ENCODE assay signal across 19 cellular contexts in genomic region chr20:36170542-36171215, GRCh38. TPM values are rescaled to one million over a fixed set of nuclear protein-coding genes. Genes with fewer than 3 reads are reported as not detected.
"Had no signal": no experiment of that assay in that cellular context is flagged by ENCODE, and none has a peak within 500 bp of the region (broad histone marks: within the 10 kb centered on the region; RNA-seq: fewer than 3 reads in every experiment).

No MANE protein-coding gene starts in this region.

- H3K4me3 Mint-ChIP-seq: activated B cell treated with CpG ODN at 0.5 μM for 24 hours; activated CD4-positive, alpha-beta T cell treated with anti-CD3 and anti-CD28 coated beads, Interleukin-2, amount 10 ng/mL, durations not matched to agents 24 days and 14 days; activated CD8-positive, alpha-beta T cell treated with anti-CD3 and anti-CD28 coated beads, Interleukin-2, amount 10 ng/mL, durations not matched to agents 7 days and 5 days; activated naive CD4-positive, alpha-beta T cell treated with anti-CD3 and anti-CD28 coated beads for 36 hours; activated naive CD8-positive, alpha-beta T cell treated with anti-CD3 and anti-CD28 coated beads, Interleukin-2, amount 50 U/mL, for 24 hours; activated T-cell treated with anti-CD3 and anti-CD28 coated beads, Interleukin-2, amount 50 U/mL, for 4 hours; dendritic cell treated with granulocyte-macrophage colony-stimulating factor and Interleukin-4, amounts not matched to agents 40 ng/mL and 50 ng/mL, for 4 days had no signal

- H3K27me3 ChIP-seq: ascending aorta, breast epithelium, esophagus muscularis mucosa, heart right ventricle had no signal

- H3K36me3 Mint-ChIP-seq: naive B cell had no signal

- H3K4me1 ChIP-seq: ascending aorta, breast epithelium had no signal

- H3K27me3 Mint-ChIP-seq: activated naive CD8-positive, alpha-beta T cell treated with anti-CD3 and anti-CD28 coated beads, Interleukin-2, amount 50 U/mL, for 24 hours had no signal

- H3K27ac ChIP-seq: ascending aorta, breast epithelium, esophagus muscularis mucosa, heart right ventricle, skin epidermis had no signal

- H3K27ac Mint-ChIP-seq: activated B cell treated with CpG ODN at 0.5 μM for 24 hours; activated CD4-positive, alpha-beta T cell treated with anti-CD3 and anti-CD28 coated beads, Interleukin-2, amount 10 ng/mL, durations not matched to agents 24 days and 14 days; activated CD8-positive, alpha-beta T cell treated with anti-CD3 and anti-CD28 coated beads, Interleukin-2, amount 10 ng/mL, durations not matched to agents 7 days and 5 days; activated naive CD4-positive, alpha-beta T cell treated with anti-CD3 and anti-CD28 coated beads for 36 hours; activated naive CD8-positive, alpha-beta T cell treated with anti-CD3 and anti-CD28 coated beads, Interleukin-2, amount 50 U/mL, for 24 hours; dendritic cell treated with granulocyte-macrophage colony-stimulating factor and Interleukin-4, amounts not matched to agents 40 ng/mL and 50 ng/mL, for 4 days; naive B cell had no signal

- H3K4me1 Mint-ChIP-seq: activated naive CD8-positive, alpha-beta T cell treated with anti-CD3 and anti-CD28 coated beads, Interleukin-2, amount 50 U/mL, for 24 hours had no signal

- H3K9me3 ChIP-seq: ascending aorta, breast epithelium, esophagus muscularis mucosa, heart right ventricle had no signal

- H3K4me3 ChIP-seq: ascending aorta, breast epithelium, esophagus muscularis mucosa, heart right ventricle, lung, skin epidermis had no signal

- H3K36me3 ChIP-seq: breast epithelium had no signal

- DNase-seq: activated B cell treated with CpG ODN at 0.5 μM for 24 hours; activated CD4-positive, alpha-beta T cell treated with anti-CD3 and anti-CD28 coated beads, Interleukin-2, amount 10 ng/mL, durations not matched to agents 24 days and 14 days; activated CD8-positive, alpha-beta T cell treated with anti-CD3 and anti-CD28 coated beads, Interleukin-2, amount 10 ng/mL, durations not matched to agents 7 days and 5 days; activated naive CD4-positive, alpha-beta T cell treated with anti-CD3 and anti-CD28 coated beads for 36 hours; activated naive CD8-positive, alpha-beta T cell treated with anti-CD3 and anti-CD28 coated beads, Interleukin-2, amount 50 U/mL, for 24 hours; activated T-cell treated with anti-CD3 and anti-CD28 coated beads, Interleukin-2, amount 50 U/mL, for 4 hours; effector memory CD4-positive, alpha-beta T cell; heart right ventricle; naive B cell; right cardiac atrium; stimulated activated naive CD8-positive, alpha-beta T cell treated with anti-CD3 and anti-CD28 coated beads, Interleukin-15, Interleukin-2, amounts not matched to agents 100 U/mL and 50 U/mL, for 24 hours; T-helper 1 cell; T-helper 9 cell had no signal

- H3K9me3 Mint-ChIP-seq: activated B cell treated with CpG ODN at 0.5 μM for 24 hours; activated CD4-positive, alpha-beta T cell treated with anti-CD3 and anti-CD28 coated beads, Interleukin-2, amount 10 ng/mL, durations not matched to agents 24 days and 14 days; activated naive CD4-positive, alpha-beta T cell treated with anti-CD3 and anti-CD28 coated beads for 36 hours; activated naive CD8-positive, alpha-beta T cell treated with anti-CD3 and anti-CD28 coated beads, Interleukin-2, amount 50 U/mL, for 24 hours; activated T-cell treated with anti-CD3 and anti-CD28 coated beads, Interleukin-2, amount 50 U/mL, for 4 hours; dendritic cell treated with granulocyte-macrophage colony-stimulating factor and Interleukin-4, amounts not matched to agents 40 ng/mL and 50 ng/mL, for 4 days; naive B cell had no signal

- ATAC-seq: activated CD8-positive, alpha-beta T cell treated with anti-CD3 and anti-CD28 coated beads, Interleukin-2, amount 10 ng/mL, durations not matched to agents 7 days and 5 days; activated naive CD8-positive, alpha-beta T cell treated with anti-CD3 and anti-CD28 coated beads, Interleukin-2, amount 50 U/mL, for 24 hours; activated T-cell treated with anti-CD3 and anti-CD28 coated beads, Interleukin-2, amount 50 U/mL, for 4 hours; stimulated activated naive CD8-positive, alpha-beta T cell treated with anti-CD3 and anti-CD28 coated beads, Interleukin-15, Interleukin-2, amounts not matched to agents 100 U/mL and 50 U/mL, for 24 hours had no signal

RNA-seq across cellular contexts. Expression of gene EPB41L1, which starts 16.1 kb away (rescaled TPM):
- total RNA-seq: activated CD8-positive, alpha-beta T cell treated with anti-CD3 and anti-CD28 coated beads, Interleukin-2, amount 10 ng/mL, durations not matched to agents 7 days and 5 days had no signal
